16 cellular contexts compared by ENCODE assay signal in the genomic region with DNA sequence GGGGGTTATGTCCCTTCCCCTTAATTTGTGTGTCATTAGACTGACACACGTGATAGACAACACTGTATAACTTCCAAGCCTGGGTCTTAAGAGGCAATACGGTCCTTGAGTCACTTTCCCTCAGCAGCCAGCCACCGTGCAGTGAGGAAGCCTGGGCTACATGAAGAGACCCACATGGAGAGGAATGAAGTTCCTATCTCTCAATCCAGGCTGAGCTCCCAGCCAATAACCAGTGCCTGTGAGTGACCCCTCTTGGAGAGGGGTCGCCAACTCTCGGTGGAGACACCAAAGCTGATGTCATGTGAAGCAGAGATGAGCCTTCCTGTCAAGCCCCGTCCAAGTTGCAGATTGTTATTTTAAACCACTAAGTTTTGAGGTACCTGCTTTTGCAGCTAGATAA. TPM values are rescaled to one million over a fixed set of nuclear protein-coding genes. Genes with fewer than 3 reads are reported as not detected.
DNase-seq lines count a peak whose midpoint lies in the region; TF ChIP-seq lines count a peak whose summit lies in the region.
"Had no signal": no experiment of that assay in that cellular context is flagged by ENCODE, and none has a peak within 500 bp of the region (broad histone marks: within the 10 kb centered on the region; RNA-seq: fewer than 3 reads in every experiment).

No MANE protein-coding gene starts in this region.

- no peaks in the 10 kb centered on the region for H4K20me1 ChIP-seq in OCI-LY1 (ENCODE audit: insufficient read depth, low read length)
- H4K20me1 ChIP-seq: BLaER1 treated with 17β-estradiol and CSF1 and Interleukin-3, amounts not matched to agents 10 nM and 100 nM had no signal

- H3K9me2 ChIP-seq in OCI-LY1 (ENCODE audit: low read depth, low read length) = no peaks in the 10 kb centered on the region

- peaks cover 36% of the 10 kb centered on the region for H3K4me1 ChIP-seq in OCI-LY1 (ENCODE audit: insufficient read depth, low read length, severe bottlenecking)

- no peak overlapping the region for H3K4me3 ChIP-seq in OCI-LY1 (ENCODE audit: low read depth, low read length, poor library complexity, severe bottlenecking)
- H3K4me3 ChIP-seq: BLaER1 treated with 17β-estradiol and CSF1 and Interleukin-3, amounts not matched to agents 10 nM and 100 nM; MG63 had no signal

- H3K9ac ChIP-seq in OCI-LY1 (ENCODE audit: low read length) = no peak overlapping the region
- H3K9ac ChIP-seq: BLaER1 treated with 17β-estradiol and CSF1 and Interleukin-3, amounts not matched to agents 10 nM and 100 nM; KMS-11 had no signal

- no peaks in the 10 kb centered on the region for H3K9me3 ChIP-seq in OCI-LY1 (ENCODE audit: low read length)
- H3K9me3 ChIP-seq: BLaER1 treated with 17β-estradiol and CSF1 and Interleukin-3, amounts not matched to agents 10 nM and 100 nM; MG63 had no signal

- H3K27ac ChIP-seq in OCI-LY1 (ENCODE audit: low read depth, low read length, poor library complexity, severe bottlenecking) = no peak overlapping the region
- H3K27ac ChIP-seq: BLaER1 treated with 17β-estradiol and CSF1 and Interleukin-3, amounts not matched to agents 10 nM and 100 nM; KMS-11 had no signal

- no peaks in the 10 kb centered on the region for H3F3A ChIP-seq in OCI-LY1 (ENCODE audit: insufficient read depth, low read length)

- peak; percentile 14 for DNase-seq in NCI-H82 (lab: John Stamatoyannopoulos, UW)
- DNase-seq in NCI-H82 treated with DMSO at 0.1 percent for 48 hours (lab: John Stamatoyannopoulos, UW; ENCODE audit: unreplicated experiment) = no peak
- DNase-seq in iPS-NIHi7 (ENCODE audit: extremely low spot score) = peak; percentile 50
- no peak for DNase-seq in 8988T
- DNase-seq in T-helper 2 cell = no peak
- no peak for DNase-seq in cardiac septum (ENCODE audit: low spot score)
- DNase-seq in NCI-H2107 (lab: John Stamatoyannopoulos, UW) = no peak
- DNase-seq: DMS53, MG63, NCI-H1105, NCI-H187 treated with DMSO at 0.1 percent for 48 hours, NCI-H2171 treated with DMSO at 0.1 percent for 48 hours, NCI-H774 had no signal

- H3K4me2 ChIP-seq in OCI-LY1 (ENCODE audit: low read length) = no peak overlapping the region
- H3K4me2 ChIP-seq: BLaER1 treated with 17β-estradiol and CSF1 and Interleukin-3, amounts not matched to agents 10 nM and 100 nM; KMS-11 had no signal

- H3K27me3 ChIP-seq in OCI-LY1 (ENCODE audit: insufficient read depth, low read length) = no peaks in the 10 kb centered on the region
- H3K27me3 ChIP-seq: BLaER1 treated with 17β-estradiol and CSF1 and Interleukin-3, amounts not matched to agents 10 nM and 100 nM; MG63 had no signal

- no peak for TF ChIP-seq CTCF in OCI-LY1 (IDR thresholded peaks at IDR 0.05; ENCODE audit: low read length)

- intact Hi-C loops in cardiac septum (cut with DNase I) = no loop called here

- no peaks in the 10 kb centered on the region for H3K79me2 ChIP-seq in OCI-LY1 (ENCODE audit: insufficient read depth, low read length)

- H3K36me3 ChIP-seq in OCI-LY1 (ENCODE audit: insufficient read depth, low read length) = no peaks in the 10 kb centered on the region
- H3K36me3 ChIP-seq: BLaER1 treated with 17β-estradiol and CSF1 and Interleukin-3, amounts not matched to agents 10 nM and 100 nM; MG63 had no signal

- H2AFZ ChIP-seq in OCI-LY1 (ENCODE audit: low read length) = peak overlapping the region; percentile 50

RNA-seq across cellular contexts. Expression of a gene that starts 5.7 kb away (rescaled TPM):
- 8.6 TPM for total RNA-seq in cardiac septum

Comparison
In these comparisons a context has a peak if more than half of its experiments do, and no peak if none do; other contexts are left out.
1. DNase-seq: peak in NCI-H82 (single experiment) and iPS-NIHi7 (single experiment); none in NCI-H82 treated with DMSO at 0.1 percent for 48 hours (single experiment), 8988T (single experiment), T-helper 2 cell (0 of 5), cardiac septum (single experiment) and NCI-H2107 (single experiment).